In genomic region chr7:102008535-102009262, GRCh38 we compare ENCODE assay signal across 16 cellular contexts.
DNase-seq lines count a peak whose midpoint lies in the region; ATAC-seq, FAIRE-seq and TF ChIP-seq lines count a peak whose summit lies in the region.
"Had no signal": no experiment of that assay in that cellular context is flagged by ENCODE, and none has a peak within 500 bp of the region (broad histone marks: within the 10 kb centered on the region; RNA-seq: fewer than 3 reads in every experiment).

No MANE protein-coding gene starts in this region.

- 85% methylated on average over 12 of the region's 12 CpGs for WGBS in HepG2 (ENCODE audit: low lambda C conversion rate)

- no peaks in the 10 kb centered on the region for H3K79me2 ChIP-seq in HepG2 (ENCODE audit: insufficient read depth, low read length)

- TF ChIP-seq RAD21 in HepG2 (CRISPR knock-in tag; IDR thresholded peaks at IDR 0.05): no peak

- intact Hi-C loops in cardiac septum (cut with DNase I): no loop called here
- intact Hi-C loops in HepG2 (cut with micrococcal nuclease; ENCODE audit: unreplicated experiment): no loop called here

- H3K4me1 ChIP-seq in cardiac muscle cell (ENCODE audit: low read depth) (no peaks in the 10 kb centered on the region), HepG2 (ENCODE audit: insufficient read depth, low read length) (peaks cover 41% of the 10 kb centered on the region)
- H3K4me1 ChIP-seq: spleen had no signal

- no peak for TF ChIP-seq EP300 in HepG2 (IDR thresholded peaks at IDR 0.05; ENCODE audit: low read depth in 2 of 2, low read length in 2 of 2)
- no peak for TF ChIP-seq EP300 in HepG2 (CRISPR knock-in tag; IDR thresholded peaks at IDR 0.05; ENCODE audit: borderline replicate concordance)

- FAIRE-seq in HepG2 (lab: Jason Lieb, UNC): no peak
- FAIRE-seq: astrocyte, urothelium cell line had no signal

- H3K27me3 ChIP-seq in cardiac muscle cell (no peaks in the 10 kb centered on the region), HepG2 (ENCODE audit: control insufficient read depth in 1 of 2, insufficient read depth in 2 of 2, low read length in 2 of 2) (no peaks in the 10 kb centered on the region)
- H3K27me3 ChIP-seq: spleen had no signal

- no peak overlapping the region for H3K9ac ChIP-seq in HepG2 (ENCODE audit: insufficient read depth, low read depth, low read length)

- H3K9me3 ChIP-seq in cardiac muscle cell (ENCODE audit: low read depth) (no peaks in the 10 kb centered on the region), HepG2 (ENCODE audit: low read length) (no peaks in the 10 kb centered on the region)
- H3K9me3 ChIP-seq: spleen had no signal

- BruUV-seq in HepG2 (replicated peaks; lab: Mats Ljungman, UMichigan): no TSS peak

- H3K27ac ChIP-seq in cardiac muscle cell (peak overlapping the region; percentile 75), RWPE1 (peak overlapping the region; percentile 95), HepG2 (ENCODE audit: extremely low read length, insufficient read depth, low read length) (peak overlapping the region; percentile 44)
- H3K27ac ChIP-seq: spleen had no signal

- H2AFZ ChIP-seq in HepG2 (ENCODE audit: low read length): no peak overlapping the region

- ATAC-seq in HepG2: peak; percentile 58

- no peaks in the 10 kb centered on the region for H4K20me1 ChIP-seq in HepG2 (ENCODE audit: insufficient read depth, low read length)

- CTCF ChIA-PET in RWPE1 (lab: Yijun Ruan, JAX) (interaction anchor here (0.6 kb wide), 2 partner anchors 110 to 204 kb away, joined by 3 read pairs; no protein-coding TSS in a partner anchor), HepG2 (lab: Yijun Ruan, JAX; ENCODE audit: low intra/inter-chr PET ratio, low total read pairs) (no interaction called here)

- no peaks in the 10 kb centered on the region for H3K36me3 ChIP-seq in cardiac muscle cell
- 0 out of 5 replicates have a peak, but pooled peaks cover 0 to 5% of the 10 kb centered on the region in 2 experiments for H3K36me3 ChIP-seq in HepG2 (replicated peaks in 1 of 2; ENCODE audit: control insufficient read depth in 1 of 2, insufficient read depth in 2 of 2, low read length in 2 of 2)

- no peak for TF ChIP-seq CTCF in cardiac muscle cell (IDR thresholded peaks at IDR 0.05; ENCODE audit: low read depth, low read length)
- TF ChIP-seq CTCF in RWPE1 (conservative IDR thresholded peaks at IDR 0.05; ENCODE audit: low read depth): no peak
- TF ChIP-seq CTCF in HepG2 (CRISPR knock-in tag; IDR thresholded peaks at IDR 0.05): no peak
- TF ChIP-seq CTCF in GM10266 (IDR thresholded peaks at IDR 0.05; ENCODE audit: control insufficient read depth, insufficient read depth, low read depth, missing control alignments): no peak

- in situ Hi-C loops in HepG2 (cut with HindIII; ENCODE audit: extremely low pct_ligation_motif_present, low pct_unique_long_range_greater_than_20kb): no loop called here

- H3K4me3 ChIP-seq in cardiac muscle cell: no peak overlapping the region
- no peak overlapping the region for H3K4me3 ChIP-seq in HepG2 (replicated peaks in 1 of 3; ENCODE audit: insufficient read depth in 1 of 3, low read depth in 2 of 3, low read length in 3 of 3)
- H3K4me3 ChIP-seq: spleen had no signal

- no peak for TF ChIP-seq POLR2A in HepG2 (IDR thresholded peaks at IDR 0.05; ENCODE audit: insufficient read depth in 1 of 2, low read depth in 2 of 2, low read length in 2 of 2)

- POLR2A ChIA-PET in RWPE1 (lab: Yijun Ruan, JAX; ENCODE audit: low non-redundant PET): interaction anchor here (0.5 kb wide), 1 partner anchor 72 kb away, joined by 5 read pairs; no protein-coding TSS in a partner anchor
- POLR2A ChIA-PET in HepG2 (lab: Yijun Ruan, JAX): interaction anchor here (3.5 kb wide), 1 partner anchor 16 kb away, joined by 17 read pairs; no protein-coding TSS in a partner anchor

- no peak overlapping the region for H3K4me2 ChIP-seq in HepG2 (ENCODE audit: low read depth, low read length)

- DNase-seq in cardiac muscle cell (ENCODE audit: low read depth in 1 of 2, low spot score in 1 of 2): no peak
- DNase-seq in cardiac septum (ENCODE audit: low spot score): no peak
- DNase-seq in RWPE1 (ENCODE audit: low spot score): peak; percentile 83
- DNase-seq in HepG2 (ENCODE audit: low spot score): no peak
- DNase-seq in NCI-H1048 (lab: John Stamatoyannopoulos, UW): no peak
- no peak for DNase-seq in NCI-H524 treated with DMSO at 0.1 percent for 48 hours (lab: John Stamatoyannopoulos, UW)
- DNase-seq in hepatic stellate cell (ENCODE audit: low spot score): no peak
- no peak for DNase-seq in GM10266 (ENCODE audit: extremely low spot score)
- DNase-seq: activated B cell treated with CpG ODN at 0.5 μM for 24 hours, activated T-cell treated with anti-CD3 and anti-CD28 coated beads for 4 hours, AML-193, GDM1, NCI-H1694 treated with DMSO at 0.1 percent for 48 hours, spleen had no signal

TF ChIP-seq in HepG2, 621 proteins besides CTCF, POLR2A, EP300 and RAD21:
- peak; percentile 74 for TF ChIP-seq ZBTB33 (CRISPR knock-in tag; IDR thresholded peaks at IDR 0.05)
- 0 out of 2 replicates have a peak, but pooled peaks have one; percentile 20 for TF ChIP-seq HOXA3 (CRISPR knock-in tag; IDR thresholded peaks at IDR 0.05)
- peak; percentile 28; the same call in 1 of the 2 replicates for TF ChIP-seq PATZ1 (CRISPR knock-in tag; IDR thresholded peaks at IDR 0.05)
- TF ChIP-seq FLYWCH1 (CRISPR knock-in tag; IDR thresholded peaks at IDR 0.05): no peak
- TF ChIP-seq HNF4A (CRISPR knock-in tag; IDR thresholded peaks at IDR 0.05): no peak
- peak; percentile 73 for TF ChIP-seq CEBPG (CRISPR knock-in tag; IDR thresholded peaks at IDR 0.05)
- TF ChIP-seq CEBPB (IDR thresholded peaks at IDR 0.05; ENCODE audit: borderline replicate concordance, low read depth, low read length): peak; percentile 53; the same call in 1 of the 2 replicates
- TF ChIP-seq KMT2B (CRISPR knock-in tag; IDR thresholded peaks at IDR 0.05): no peak

Comparison
In these comparisons a context has a peak if more than half of its experiments do, and no peak if none do; other contexts are left out.
1. H3K27ac ChIP-seq: peak in every context shown above with its lines; median percentile 95 in RWPE1; 75 in cardiac muscle cell; 44 in HepG2.